Comparison of ENCODE assay signal across 11 cellular contexts in genomic region chr11:64238999-64239398, GRCh38. TPM values are rescaled to one million over a fixed set of nuclear protein-coding genes. Genes with fewer than 3 reads are reported as not detected.
DNase-seq lines count a peak whose midpoint lies in the region; ATAC-seq and TF ChIP-seq lines count a peak whose summit lies in the region.
"Had no signal": no experiment of that assay in that cellular context is flagged by ENCODE, and none has a peak within 500 bp of the region (broad histone marks: within the 10 kb centered on the region; RNA-seq: fewer than 3 reads in every experiment).

No MANE protein-coding gene starts in this region.

- H3K9me3 Mint-ChIP-seq in activated naive CD4-positive, alpha-beta T cell treated with anti-CD3 and anti-CD28 coated beads, Interleukin-2, amount 10 ng/mL, durations not matched to agents 7 days and 5 days = no peaks in the 10 kb centered on the region
- H3K9me3 Mint-ChIP-seq: nephron progenitor cell had no signal

- TF ChIP-seq CTCF in esophagus muscularis mucosa (IDR thresholded peaks at IDR 0.05) (no peak), suprapubic skin (IDR thresholded peaks at IDR 0.05) (no peak)

- CTCF ChIA-PET in activated naive CD4-positive, alpha-beta T cell treated with anti-CD3 and anti-CD28 coated beads, Interleukin-2, amount 10 ng/mL, durations not matched to agents 7 days and 5 days (lab: Charles Lee) = interaction anchor here (1.4 to 2.2 kb wide), 2 partner anchors 11 to 35 kb away, joined by 4 to 5 read pairs; no protein-coding TSS in a partner anchor

- H3K9me3 ChIP-seq in esophagus muscularis mucosa = no peaks in the 10 kb centered on the region
- no peaks in the 10 kb centered on the region for H3K9me3 ChIP-seq in suprapubic skin

- H3K27ac ChIP-seq in esophagus muscularis mucosa (replicated peaks in 1 of 4) (peak overlapping the region; percentile 9 to 100 (median 98)), suprapubic skin (peak overlapping the region; percentile 97)

- TF ChIP-seq POLR2A in esophagus muscularis mucosa (IDR thresholded peaks at IDR 0.05; ENCODE audit: low read depth) (no peak), suprapubic skin (IDR thresholded peaks at IDR 0.05) (no peak)

- WGBS in esophagus muscularis mucosa = 84% methylated on average over 5 of the region's 5 CpGs
- 64% methylated on average over 5 of the region's 5 CpGs for WGBS in suprapubic skin

- H3K36me3 ChIP-seq in esophagus muscularis mucosa = peaks cover 21 to 49% (median 33%) of the 10 kb centered on the region in 4 donors
- peaks cover 29% of the 10 kb centered on the region for H3K36me3 ChIP-seq in suprapubic skin

- H3K4me1 ChIP-seq in esophagus muscularis mucosa (peaks cover 33 to 52% (median 48%) of the 10 kb centered on the region in 4 donors), suprapubic skin (peaks cover 79% of the 10 kb centered on the region)

- no peaks in the 10 kb centered on the region for H3K27me3 ChIP-seq in esophagus muscularis mucosa
- H3K27me3 ChIP-seq in suprapubic skin = no peaks in the 10 kb centered on the region

- no peak for DNase-seq in activated naive CD4-positive, alpha-beta T cell treated with anti-CD3 and anti-CD28 coated beads, Interleukin-2, amount 10 ng/mL, durations not matched to agents 7 days and 5 days
- DNase-seq in activated naive CD4-positive, alpha-beta T cell treated with Interleukin-2 at 50 U/mL for 16 hours = no peak
- DNase-seq in SKM-1 treated with dmso at 0.1 percent for 144 hours (lab: John Stamatoyannopoulos, UW; ENCODE audit: unreplicated experiment) = peak; percentile 79
- DNase-seq in esophagus muscularis mucosa (ENCODE audit: extremely low spot score) = no peak
- no peak for DNase-seq in suprapubic skin (ENCODE audit: low spot score in 2 of 2)
- no peak for DNase-seq in kidney tubule cell (ENCODE audit: low spot score)
- no peak for DNase-seq in NCI-H2227 (lab: John Stamatoyannopoulos, UW; ENCODE audit: unreplicated experiment)
- DNase-seq: hypothalamus, nephron progenitor cell, OCI-M1 had no signal

- no peak overlapping the region for H3K4me3 ChIP-seq in esophagus muscularis mucosa
- H3K4me3 ChIP-seq in suprapubic skin = no peak overlapping the region

- peak overlapping the region; percentile 73 for H3K27ac Mint-ChIP-seq in activated naive CD4-positive, alpha-beta T cell treated with anti-CD3 and anti-CD28 coated beads, Interleukin-2, amount 10 ng/mL, durations not matched to agents 7 days and 5 days

- H3K4me3 Mint-ChIP-seq in activated naive CD4-positive, alpha-beta T cell treated with anti-CD3 and anti-CD28 coated beads, Interleukin-2, amount 10 ng/mL, durations not matched to agents 7 days and 5 days = no peak overlapping the region

- intact Hi-C loops in esophagus muscularis mucosa (cut with DNase I) = no loop called here

- TF ChIP-seq EP300 in esophagus muscularis mucosa (IDR thresholded peaks at IDR 0.05) (no peak), suprapubic skin (IDR thresholded peaks at IDR 0.05) (no peak)

- ATAC-seq in GM19452 (IDR thresholded peaks at IDR 0.05; ENCODE audit: unreplicated experiment) = no peak

- peaks cover 30% of the 10 kb centered on the region for H3K36me3 Mint-ChIP-seq in activated naive CD4-positive, alpha-beta T cell treated with anti-CD3 and anti-CD28 coated beads, Interleukin-2, amount 10 ng/mL, durations not matched to agents 7 days and 5 days

- H3K4me1 Mint-ChIP-seq in activated naive CD4-positive, alpha-beta T cell treated with anti-CD3 and anti-CD28 coated beads, Interleukin-2, amount 10 ng/mL, durations not matched to agents 7 days and 5 days = peaks cover 58% of the 10 kb centered on the region

- no peaks in the 10 kb centered on the region for H3K27me3 Mint-ChIP-seq in activated naive CD4-positive, alpha-beta T cell treated with anti-CD3 and anti-CD28 coated beads, Interleukin-2, amount 10 ng/mL, durations not matched to agents 7 days and 5 days

RNA-seq across cellular contexts. Expression of gene FKBP2, which starts 1.9 kb away (rescaled TPM):
- total RNA-seq in esophagus muscularis mucosa = 10 to 100 TPM; 49.0 to 87.8 (median 65.5) TPM
- total RNA-seq in suprapubic skin = 10 to 100 TPM; 43.9 to 64.7 (median 53.4) TPM

RNA-seq across cellular contexts. Expression of gene VEGFB, which starts 4.6 kb away (rescaled TPM):
- 100 to 1,000 TPM in 2 of 4 donors, 10 to 100 TPM in 2; 92.3 to 144 (median 108) TPM for total RNA-seq in esophagus muscularis mucosa
- 10 to 100 TPM; 56.1 to 75.0 (median 65.5) TPM for total RNA-seq in suprapubic skin

RNA-seq across cellular contexts. Expression of gene PPP1R14B, which starts 7.7 kb away (rescaled TPM):
- total RNA-seq in esophagus muscularis mucosa (10 to 100 TPM; 50.4 to 92.9 (median 79.8) TPM), suprapubic skin (100 to 1,000 TPM; 127 to 220 (median 158) TPM)

RNA-seq across cellular contexts. Expression of gene DNAJC4, which starts 8.7 kb away (rescaled TPM):
- total RNA-seq in esophagus muscularis mucosa = 10 to 100 TPM; 19.4 to 40.4 (median 25.3) TPM
- 10 to 100 TPM; 26.9 to 55.1 (median 37.3) TPM for total RNA-seq in suprapubic skin

RNA-seq across cellular contexts. Expression of gene PLCB3, which starts 12.3 kb away (rescaled TPM):
- total RNA-seq in esophagus muscularis mucosa (10 to 100 TPM; 18.9 to 36.5 (median 25.3) TPM), suprapubic skin (10 to 100 TPM; 33.3 to 46.9 (median 36.3) TPM)
